In genomic region chr2:69914235-69915049, GRCh38 we compare ENCODE assay signal across 8 cellular contexts. TPM values are rescaled to one million over a fixed set of nuclear protein-coding genes. Genes with fewer than 3 reads are reported as not detected.
DNase-seq lines count a peak whose midpoint lies in the region; ATAC-seq, FAIRE-seq and TF ChIP-seq lines count a peak whose summit lies in the region.

No MANE protein-coding gene starts in this region.

- DNase-seq in AML-193 (lab: John Stamatoyannopoulos, UW): peak; percentile 100
- DNase-seq in NCI-H446 treated with DMSO at 0.1 percent for 48 hours (lab: John Stamatoyannopoulos, UW): peak; percentile 100
- peak; percentile 99 for DNase-seq in activated CD4-positive, alpha-beta T cell treated with anti-CD3 and anti-CD28 coated beads for 1 hour
- peak; percentile 100 for DNase-seq in chondrocyte (ENCODE audit: low spot score)
- peak; percentile 100 for DNase-seq in kidney
- DNase-seq in stimulated activated CD4-positive, alpha-beta T cell treated with anti-CD3 and anti-CD28 coated beads, Interleukin-15, amount 100 ng/mL, for 24 hours: peak; percentile 100

- TF ChIP-seq CTCF in chondrocyte (IDR thresholded peaks at IDR 0.05) (peak; percentile 59), kidney (IDR thresholded peaks at IDR 0.05; ENCODE audit: borderline replicate concordance, extremely low read depth, insufficient read depth) (peak; percentile 19)

- H3K4me3 Mint-ChIP-seq in chondrocyte (ENCODE audit: unreplicated experiment): peak overlapping the region; percentile 78

- FAIRE-seq in kidney (lab: Jason Lieb, UNC): peak; percentile 99

- peak overlapping the region; percentile 91 for H3K9ac ChIP-seq in kidney (ENCODE audit: low read length in 2 of 2)

- peak; percentile 88 for ATAC-seq in GM19035 (IDR thresholded peaks at IDR 0.05; ENCODE audit: unreplicated experiment)
- peak; percentile 90 for ATAC-seq in HG03354 (IDR thresholded peaks at IDR 0.05; ENCODE audit: poor library complexity, severe bottlenecking, unreplicated experiment)

- H3K27me3 Mint-ChIP-seq in chondrocyte (ENCODE audit: low read depth): no peaks in the 10 kb centered on the region

- H3K4me3 ChIP-seq in kidney (ENCODE audit: low read length in 2 of 2): peak overlapping the region; percentile 47 to 71

- H3K36me3 Mint-ChIP-seq in chondrocyte (ENCODE audit: low read depth): peaks cover 3% of the 10 kb centered on the region

- peak overlapping the region; percentile 98 to 99 for H3K27ac ChIP-seq in kidney (ENCODE audit: low read depth in 2 of 2, low read length in 2 of 2)

- no peaks in the 10 kb centered on the region for H3K9me3 ChIP-seq in kidney (ENCODE audit: control insufficient read depth in 1 of 2, low read length in 2 of 2)

- intact Hi-C loops in kidney (cut with DNase I): no loop called here

- peaks cover 4 to 6% of the 10 kb centered on the region in 2 donors for H3K36me3 ChIP-seq in kidney (ENCODE audit: control insufficient read depth in 1 of 2, insufficient read depth in 2 of 2, low read length in 2 of 2)

- H3K27ac Mint-ChIP-seq in chondrocyte (ENCODE audit: unreplicated experiment): peak overlapping the region; percentile 93

- no peaks in the 10 kb centered on the region for H3K9me3 Mint-ChIP-seq in chondrocyte (ENCODE audit: low read depth)

- peaks cover 0 to 2% of the 10 kb centered on the region in 2 donors for H3K4me1 ChIP-seq in kidney (ENCODE audit: control insufficient read depth in 1 of 2, insufficient read depth in 1 of 2, low read depth in 1 of 2, low read length in 2 of 2)

- H3K4me1 Mint-ChIP-seq in chondrocyte (ENCODE audit: low read depth): peaks cover 45% of the 10 kb centered on the region

RNA-seq across cellular contexts. Expression of gene MXD1, which starts 0.5 kb away (rescaled TPM):
- total RNA-seq in chondrocyte (12.1 to 19.9 TPM (median 16.9 TPM) in 3 replicates), kidney (13.3 TPM)
- polyA plus RNA-seq in kidney (ENCODE audit: insufficient read depth, low read depth, low replicate concordance): 4.9 TPM

RNA-seq across cellular contexts. Expression of gene SNRNP27, which starts 20.7 kb away (rescaled TPM):
- total RNA-seq in chondrocyte (45.0 to 50.7 TPM (median 48.6 TPM) in 3 replicates), kidney (42.6 TPM)
- 33.6 TPM for polyA plus RNA-seq in kidney (ENCODE audit: insufficient read depth, low read depth, low replicate concordance)

RNA-seq across cellular contexts. Expression of gene ASPRV1, which starts 47.0 kb away (rescaled TPM):
- total RNA-seq in chondrocyte (0.21 to 1.2 TPM (median 0.35 TPM) in 3 replicates), kidney (1.6 TPM)
- 2.1 TPM for polyA plus RNA-seq in kidney (ENCODE audit: insufficient read depth, low read depth, low replicate concordance)

Comparison
In these comparisons a context has a peak if more than half of its experiments do, and no peak if none do; other contexts are left out.
1. Peak in every context shown above with its lines: DNase-seq, ATAC-seq, H3K4me3 ChIP-seq and H3K27ac ChIP-seq.